1 cellular context compared by ENCODE assay signal in the genomic region with DNA sequence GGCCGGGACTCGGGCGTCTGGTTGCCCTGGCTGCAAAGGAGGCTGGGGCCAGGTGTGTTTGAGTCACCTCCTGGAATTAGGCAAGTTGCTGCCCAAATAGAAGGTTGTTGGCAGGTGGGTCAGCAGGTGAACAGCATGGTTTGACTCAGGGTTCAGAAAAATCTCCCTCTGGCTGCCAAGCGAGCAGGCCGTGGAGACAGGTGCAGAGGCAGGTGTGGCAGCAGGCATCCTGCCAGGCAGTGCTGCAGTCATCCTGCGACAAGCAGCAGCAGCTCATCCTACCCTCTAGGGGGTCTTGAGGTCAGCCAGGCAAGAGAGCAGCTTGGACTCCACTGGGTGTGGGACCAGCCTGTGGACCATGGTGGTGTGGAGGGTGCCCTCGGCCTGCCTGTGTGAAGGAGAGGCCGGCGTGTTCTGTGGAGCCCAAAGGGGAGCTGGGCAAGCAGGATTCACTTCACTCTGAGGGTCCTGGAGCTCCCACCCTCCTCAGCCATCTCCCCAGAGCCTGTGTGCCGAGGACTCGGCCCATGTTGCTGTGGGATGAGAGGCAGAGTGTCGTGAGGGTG.
TF ChIP-seq lines count a peak whose summit lies in the region.

No MANE protein-coding gene starts in this region.

TF ChIP-seq in HepG2, 621 proteins besides CTCF, POLR2A, EP300 and RAD21:
- TF ChIP-seq, protein P1, sequence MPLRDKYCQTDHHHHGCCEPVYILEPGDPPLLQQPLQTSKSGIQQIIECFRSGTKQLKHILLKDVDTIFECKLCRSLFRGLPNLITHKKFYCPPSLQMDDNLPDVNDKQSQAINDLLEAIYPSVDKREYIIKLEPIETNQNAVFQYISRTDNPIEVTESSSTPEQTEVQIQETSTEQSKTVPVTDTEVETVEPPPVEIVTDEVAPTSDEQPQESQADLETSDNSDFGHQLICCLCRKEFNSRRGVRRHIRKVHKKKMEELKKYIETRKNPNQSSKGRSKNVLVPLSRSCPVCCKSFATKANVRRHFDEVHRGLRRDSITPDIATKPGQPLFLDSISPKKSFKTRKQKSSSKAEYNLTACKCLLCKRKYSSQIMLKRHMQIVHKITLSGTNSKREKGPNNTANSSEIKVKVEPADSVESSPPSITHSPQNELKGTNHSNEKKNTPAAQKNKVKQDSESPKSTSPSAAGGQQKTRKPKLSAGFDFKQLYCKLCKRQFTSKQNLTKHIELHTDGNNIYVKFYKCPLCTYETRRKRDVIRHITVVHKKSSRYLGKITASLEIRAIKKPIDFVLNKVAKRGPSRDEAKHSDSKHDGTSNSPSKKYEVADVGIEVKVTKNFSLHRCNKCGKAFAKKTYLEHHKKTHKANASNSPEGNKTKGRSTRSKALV (CRISPR knock-in tag; IDR thresholded peaks at IDR 0.05), result no peak
- TF ChIP-seq SRSF1 (optimal IDR thresholded peaks at IDR 0.05; ENCODE audit: low read depth, low read length) (no peak), EZH2 (conservative IDR thresholded peaks at IDR 0.05; ENCODE audit: low read depth, low read length) (no peak), PCBP1 (IDR thresholded peaks at IDR 0.05; ENCODE audit: borderline replicate concordance, low read depth, low read length) (no peak), ZNF3 (CRISPR knock-in tag; IDR thresholded peaks at IDR 0.05) (no peak), RFX5 (IDR thresholded peaks at IDR 0.05; ENCODE audit: low read depth, low read length) (no peak), ZFP90 (CRISPR knock-in tag; IDR thresholded peaks at IDR 0.05; ENCODE audit: borderline replicate concordance) (no peak), XBP1 (CRISPR knock-in tag; IDR thresholded peaks at IDR 0.05) (no peak), ZNF563 (CRISPR knock-in tag; IDR thresholded peaks at IDR 0.05) (no peak), ATF7-NPFF (CRISPR knock-in tag; IDR thresholded peaks at IDR 0.05; ENCODE audit: low read depth) (no peak), ZNF10 (CRISPR knock-in tag; IDR thresholded peaks at IDR 0.05; ENCODE audit: borderline replicate concordance, low read depth) (no peak), ZNF558 (CRISPR knock-in tag; IDR thresholded peaks at IDR 0.05; ENCODE audit: borderline replicate concordance) (no peak), CREM (IDR thresholded peaks at IDR 0.05) (no peak), CREM (CRISPR knock-in tag; IDR thresholded peaks at IDR 0.05) (no peak), ZNF720 (CRISPR knock-in tag; IDR thresholded peaks at IDR 0.05) (no peak), ARNTL (CRISPR knock-in tag; IDR thresholded peaks at IDR 0.05) (no peak), ELF1 (CRISPR knock-in tag; IDR thresholded peaks at IDR 0.05) (no peak), ZNF329 (CRISPR knock-in tag; IDR thresholded peaks at IDR 0.05; ENCODE audit: low read depth) (no peak)
- TF ChIP-seq, protein P2, sequence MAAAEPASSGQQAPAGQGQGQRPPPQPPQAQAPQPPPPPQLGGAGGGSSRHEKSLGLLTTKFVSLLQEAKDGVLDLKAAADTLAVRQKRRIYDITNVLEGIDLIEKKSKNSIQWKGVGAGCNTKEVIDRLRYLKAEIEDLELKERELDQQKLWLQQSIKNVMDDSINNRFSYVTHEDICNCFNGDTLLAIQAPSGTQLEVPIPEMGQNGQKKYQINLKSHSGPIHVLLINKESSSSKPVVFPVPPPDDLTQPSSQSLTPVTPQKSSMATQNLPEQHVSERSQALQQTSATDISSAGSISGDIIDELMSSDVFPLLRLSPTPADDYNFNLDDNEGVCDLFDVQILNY (CRISPR knock-in tag; conservative IDR thresholded peaks at IDR 0.05), result no peak
- TF ChIP-seq, protein P3, sequence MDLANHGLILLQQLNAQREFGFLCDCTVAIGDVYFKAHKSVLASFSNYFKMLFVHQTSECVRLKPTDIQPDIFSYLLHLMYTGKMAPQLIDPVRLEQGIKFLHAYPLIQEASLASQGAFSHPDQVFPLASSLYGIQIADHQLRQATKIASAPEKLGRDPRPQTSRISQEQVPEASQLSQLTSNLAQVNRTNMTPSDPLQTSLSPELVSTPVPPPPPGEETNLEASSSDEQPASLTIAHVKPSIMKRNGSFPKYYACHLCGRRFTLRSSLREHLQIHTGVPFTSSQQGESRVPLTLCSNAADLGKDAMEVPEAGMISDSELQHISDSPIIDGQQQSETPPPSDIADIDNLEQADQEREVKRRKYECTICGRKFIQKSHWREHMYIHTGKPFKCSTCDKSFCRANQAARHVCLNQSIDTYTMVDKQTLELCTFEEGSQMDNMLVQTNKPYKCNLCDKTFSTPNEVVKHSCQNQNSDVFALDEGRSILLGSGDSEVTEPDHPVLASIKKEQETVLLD (CRISPR knock-in tag; IDR thresholded peaks at IDR 0.05; ENCODE audit: low read depth), result no peak
